ENCODE assay signal across 34 cellular contexts in genomic region chr9:1969160-1969559, GRCh38.
"Had no signal": no experiment of that assay in that cellular context is flagged by ENCODE, and none has a peak within 500 bp of the region (broad histone marks: within the 10 kb centered on the region; RNA-seq: fewer than 3 reads in every experiment).

No MANE protein-coding gene starts in this region.

- H3K27me3 ChIP-seq: MG63 had no signal

- H3K9me3 ChIP-seq: MG63 had no signal

- H3K36me3 ChIP-seq: MG63 had no signal

- H3K4me3 ChIP-seq: MG63 had no signal

- DNase-seq: Karpas-422, Kasumi-1, MG63, MM.1S, MV-4-11, NCI-H1048, NCI-H1092, NCI-H1092 treated with DMSO at 0.1 percent for 48 hours, NCI-H1105, NCI-H1105 treated with DMSO at 0.1 percent for 48 hours, NCI-H1417, NCI-H1417 treated with DMSO at 0.1 percent for 48 hours, NCI-H1436, NCI-H1436 treated with DMSO at 0.1 percent for 48 hours, NCI-H146, NCI-H1694, NCI-H1694 treated with DMSO at 0.1 percent for 48 hours, NCI-H187, NCI-H187 treated with DMSO at 0.1 percent for 48 hours, NCI-H1930, NCI-H2029, NCI-H2029 treated with DMSO at 0.1 percent for 48 hours, NCI-H2081, NCI-H2081 treated with DMSO at 0.1 percent for 48 hours, NCI-H2107, NCI-H2171, NCI-H2171 treated with DMSO at 0.1 percent for 48 hours, NCI-H2227 treated with DMSO at 0.1 percent for 48 hours, NCI-H226, NCI-H345, NCI-H446, NCI-H446 treated with DMSO at 0.1 percent for 48 hours, NCI-H510A, NCI-H510A treated with DMSO at 0.1 percent for 48 hours had no signal
